Comparison of ENCODE assay signal across 37 cellular contexts in genomic region chr4:59968796-59969195, GRCh38.
"Had no signal": no experiment of that assay in that cellular context is flagged by ENCODE, and none has a peak within 500 bp of the region (broad histone marks: within the 10 kb centered on the region; RNA-seq: fewer than 3 reads in every experiment).

No MANE protein-coding gene starts in this region.

- H3K36me3 ChIP-seq: adrenal gland, ascending aorta, brain microvascular endothelial cell, breast epithelium, cardiac muscle cell had no signal

- ATAC-seq: activated naive CD4-positive, alpha-beta T cell treated with anti-CD3 and anti-CD28 coated beads, Interleukin-2, amount 50 U/mL, for 72 hours; activated naive CD8-positive, alpha-beta T cell treated with anti-CD3 and anti-CD28 coated beads, Interleukin-2, amount 50 U/mL, for 24 hours; activated T-cell treated with anti-CD3 and anti-CD28 coated beads, Interleukin-2, amount 50 U/mL, for 4 hours; activated T-cell treated with anti-CD3 and anti-CD28 coated beads, Interleukin-2, amount 50 U/mL, for 72 hours; activated T-helper 17 cell treated with anti-CD3 and anti-CD28 coated beads, Interleukin-2, amount 50 U/mL, for 72 hours; body of pancreas had no signal

- H3K9me3 Mint-ChIP-seq: activated naive CD8-positive, alpha-beta T cell treated with anti-CD3 and anti-CD28 coated beads, Interleukin-2, amount 50 U/mL, for 24 hours; activated T-helper 1 cell treated with anti-CD3 and anti-CD28 coated beads, Interleukin-12 subunit alpha, Interleukin-12 subunit beta, Interleukin-2, Interleukin-4 antibody, amounts not matched to agents 30 ng/mL and 10 ng/mL and 1 ng/mL, durations not matched to agents 14 hours and 24 hours and 36 hours; brain had no signal

- H3K27me3 ChIP-seq: adrenal gland, ascending aorta, body of pancreas, brain microvascular endothelial cell, breast epithelium, cardiac muscle cell had no signal

- H3K27me3 Mint-ChIP-seq: activated naive CD4-positive, alpha-beta T cell treated with anti-CD3 and anti-CD28 coated beads, Interleukin-2, amount 10 ng/mL, durations not matched to agents 7 days and 5 days; activated naive CD4-positive, alpha-beta T cell treated with anti-CD3 and anti-CD28 coated beads, Interleukin-2, amount 50 U/mL, for 24 hours; activated naive CD8-positive, alpha-beta T cell; activated naive CD8-positive, alpha-beta T cell treated with anti-CD3 and anti-CD28 coated beads for 36 hours; activated naive CD8-positive, alpha-beta T cell treated with anti-CD3 and anti-CD28 coated beads, Interleukin-2, amount 10 ng/mL, durations not matched to agents 7 days and 5 days; activated naive CD8-positive, alpha-beta T cell treated with anti-CD3 and anti-CD28 coated beads, Interleukin-2, amount 50 U/mL, for 24 hours; activated T-cell treated with anti-CD3 and anti-CD28 coated beads, Interleukin-2, amount 50 U/mL, for 24 hours; activated T-helper 17 cell treated with anti-CD3 and anti-CD28 coated beads, Interleukin-2, amount 50 U/mL, for 72 hours; central memory CD8-positive, alpha-beta T cell had no signal

- DNase-seq: activated effector memory CD4-positive, alpha-beta T cell treated with anti-CD3 and anti-CD28 coated beads, Interleukin-2, amount 50 U/mL, for 16 hours; activated effector memory CD4-positive, alpha-beta T cell treated with Interleukin-2 at 50 U/mL for 16 hours; activated gamma-delta T cell; activated gamma-delta T cell treated with Interleukin-2 at 50 U/mL for 16 hours; activated naive CD4-positive, alpha-beta T cell; activated naive CD4-positive, alpha-beta T cell treated with anti-CD3 and anti-CD28 coated beads for 36 hours; activated naive CD4-positive, alpha-beta T cell treated with anti-CD3 and anti-CD28 coated beads, Interleukin-2, amount 10 ng/mL, durations not matched to agents 7 days and 5 days; activated naive CD4-positive, alpha-beta T cell treated with anti-CD3 and anti-CD28 coated beads, Interleukin-2, amount 50 U/mL, for 16 hours; activated naive CD4-positive, alpha-beta T cell treated with Interleukin-2 at 50 U/mL for 16 hours; activated naive CD8-positive, alpha-beta T cell treated with anti-CD3 and anti-CD28 coated beads for 36 hours; activated naive CD8-positive, alpha-beta T cell treated with anti-CD3 and anti-CD28 coated beads, Interleukin-2, amount 10 ng/mL, durations not matched to agents 7 days and 5 days; activated naive CD8-positive, alpha-beta T cell treated with anti-CD3 and anti-CD28 coated beads, Interleukin-2, amount 50 U/mL, for 24 hours; activated T-cell treated with anti-CD3 and anti-CD28 coated beads, Interleukin-2, amount 50 U/mL, for 1 hour; activated T-cell treated with anti-CD3 and anti-CD28 coated beads, Interleukin-2, amount 50 U/mL, for 24 hours; activated T-cell treated with anti-CD3 and anti-CD28 coated beads, Interleukin-2, amount 50 U/mL, for 4 hours; activated T-cell treated with anti-CD3 and anti-CD28 coated beads, Interleukin-2, amount 50 U/mL, for 48 hours; activated T-cell treated with anti-CD3 and anti-CD28 coated beads, Interleukin-2, amount 50 U/mL, for 72 hours; adrenal gland; amniotic stem cell; amygdala; anterior cingulate cortex; aorta; body of pancreas; brain microvascular endothelial cell; central memory CD4-positive, alpha-beta T cell; cerebellar nuclear complex had no signal

- H3K4me1 Mint-ChIP-seq: activated naive CD4-positive, alpha-beta T cell treated with anti-CD3 and anti-CD28 coated beads, Interleukin-2, amount 10 ng/mL, durations not matched to agents 7 days and 5 days; activated naive CD4-positive, alpha-beta T cell treated with anti-CD3 and anti-CD28 coated beads, Interleukin-2, amount 50 U/mL, for 24 hours; activated naive CD8-positive, alpha-beta T cell treated with anti-CD3 and anti-CD28 coated beads for 36 hours; activated naive CD8-positive, alpha-beta T cell treated with anti-CD3 and anti-CD28 coated beads, Interleukin-2, amount 10 ng/mL, durations not matched to agents 7 days and 5 days; activated naive CD8-positive, alpha-beta T cell treated with anti-CD3 and anti-CD28 coated beads, Interleukin-2, amount 50 U/mL, for 24 hours; activated T-helper 17 cell treated with anti-CD3 and anti-CD28 coated beads, Interleukin-2, amount 50 U/mL, for 72 hours; brain; central memory CD8-positive, alpha-beta T cell had no signal

- H3K4me3 ChIP-seq: adrenal gland, ascending aorta, body of pancreas, breast epithelium, cardiac muscle cell had no signal

- H3K9me3 ChIP-seq: adrenal gland, ascending aorta, body of pancreas, breast epithelium had no signal

- H3K4me1 ChIP-seq: adrenal gland, ascending aorta, body of pancreas, breast epithelium had no signal

- H3K36me3 Mint-ChIP-seq: activated naive CD4-positive, alpha-beta T cell treated with anti-CD3 and anti-CD28 coated beads, Interleukin-2, amount 10 ng/mL, durations not matched to agents 7 days and 5 days; activated naive CD4-positive, alpha-beta T cell treated with anti-CD3 and anti-CD28 coated beads, Interleukin-2, amount 50 U/mL, for 24 hours; activated naive CD4-positive, alpha-beta T cell treated with anti-CD3 and anti-CD28 coated beads, Interleukin-2, amount 50 U/mL, for 72 hours; activated naive CD8-positive, alpha-beta T cell; activated naive CD8-positive, alpha-beta T cell treated with anti-CD3 and anti-CD28 coated beads for 36 hours; activated naive CD8-positive, alpha-beta T cell treated with anti-CD3 and anti-CD28 coated beads, Interleukin-2, amount 10 ng/mL, durations not matched to agents 7 days and 5 days; brain had no signal

- H3K4me3 Mint-ChIP-seq: activated naive CD4-positive, alpha-beta T cell treated with anti-CD3 and anti-CD28 coated beads for 36 hours; activated naive CD4-positive, alpha-beta T cell treated with anti-CD3 and anti-CD28 coated beads, Interleukin-2, amount 10 ng/mL, durations not matched to agents 7 days and 5 days; activated naive CD4-positive, alpha-beta T cell treated with anti-CD3 and anti-CD28 coated beads, Interleukin-2, amount 50 U/mL, for 24 hours; activated naive CD8-positive, alpha-beta T cell; activated naive CD8-positive, alpha-beta T cell treated with anti-CD3 and anti-CD28 coated beads for 36 hours; activated naive CD8-positive, alpha-beta T cell treated with anti-CD3 and anti-CD28 coated beads, Interleukin-2, amount 10 ng/mL, durations not matched to agents 7 days and 5 days; activated naive CD8-positive, alpha-beta T cell treated with anti-CD3 and anti-CD28 coated beads, Interleukin-2, amount 50 U/mL, for 24 hours; activated T-cell treated with anti-CD3 and anti-CD28 coated beads, Interleukin-2, amount 50 U/mL, for 24 hours; activated T-cell treated with anti-CD3 and anti-CD28 coated beads, Interleukin-2, amount 50 U/mL, for 4 hours; activated T-cell treated with anti-CD3 and anti-CD28 coated beads, Interleukin-2, amount 50 U/mL, for 72 hours; activated T-helper 1 cell treated with anti-CD3 and anti-CD28 coated beads, Interleukin-12 subunit alpha, Interleukin-12 subunit beta, Interleukin-2, Interleukin-4 antibody, amounts not matched to agents 30 ng/mL and 10 ng/mL and 1 ng/mL, durations not matched to agents 14 hours and 24 hours and 36 hours; activated T-helper 17 cell treated with anti-CD3 and anti-CD28 coated beads, Interleukin-2, amount 50 U/mL, for 72 hours; brain; central memory CD8-positive, alpha-beta T cell had no signal

- H3K27ac Mint-ChIP-seq: activated naive CD4-positive, alpha-beta T cell treated with anti-CD3 and anti-CD28 coated beads for 36 hours; activated naive CD4-positive, alpha-beta T cell treated with anti-CD3 and anti-CD28 coated beads, Interleukin-2, amount 10 ng/mL, durations not matched to agents 7 days and 5 days; activated naive CD4-positive, alpha-beta T cell treated with anti-CD3 and anti-CD28 coated beads, Interleukin-2, amount 50 U/mL, for 24 hours; activated naive CD4-positive, alpha-beta T cell treated with anti-CD3 and anti-CD28 coated beads, Interleukin-2, amount 50 U/mL, for 72 hours; activated naive CD8-positive, alpha-beta T cell; activated naive CD8-positive, alpha-beta T cell treated with anti-CD3 and anti-CD28 coated beads for 36 hours; activated naive CD8-positive, alpha-beta T cell treated with anti-CD3 and anti-CD28 coated beads, Interleukin-2, amount 10 ng/mL, durations not matched to agents 7 days and 5 days; activated naive CD8-positive, alpha-beta T cell treated with anti-CD3 and anti-CD28 coated beads, Interleukin-2, amount 50 U/mL, for 24 hours; activated T-cell treated with anti-CD3 and anti-CD28 coated beads, Interleukin-2, amount 50 U/mL, for 24 hours; activated T-cell treated with anti-CD3 and anti-CD28 coated beads, Interleukin-2, amount 50 U/mL, for 72 hours; activated T-helper 1 cell treated with anti-CD3 and anti-CD28 coated beads, Interleukin-12 subunit alpha, Interleukin-12 subunit beta, Interleukin-2, Interleukin-4 antibody, amounts not matched to agents 30 ng/mL and 10 ng/mL and 1 ng/mL, durations not matched to agents 14 hours and 24 hours and 36 hours; activated T-helper 17 cell treated with anti-CD3 and anti-CD28 coated beads, Interleukin-2, amount 50 U/mL, for 72 hours; activated T-helper 2 cell treated with anti-CD3 and anti-CD28 coated beads, Interferon-gamma antibody, Interleukin-2, Interleukin-4, amounts not matched to agents 10 μg/mL and 5 μg/mL and 100 μg/mL, durations not matched to agents 14 hours and 24 hours and 36 hours; brain had no signal

- H3K27ac ChIP-seq: adrenal gland, ascending aorta, body of pancreas, brain microvascular endothelial cell, breast epithelium, cardiac muscle cell had no signal
